Comparison of ENCODE assay signal across 1 cellular context in the genomic region with DNA sequence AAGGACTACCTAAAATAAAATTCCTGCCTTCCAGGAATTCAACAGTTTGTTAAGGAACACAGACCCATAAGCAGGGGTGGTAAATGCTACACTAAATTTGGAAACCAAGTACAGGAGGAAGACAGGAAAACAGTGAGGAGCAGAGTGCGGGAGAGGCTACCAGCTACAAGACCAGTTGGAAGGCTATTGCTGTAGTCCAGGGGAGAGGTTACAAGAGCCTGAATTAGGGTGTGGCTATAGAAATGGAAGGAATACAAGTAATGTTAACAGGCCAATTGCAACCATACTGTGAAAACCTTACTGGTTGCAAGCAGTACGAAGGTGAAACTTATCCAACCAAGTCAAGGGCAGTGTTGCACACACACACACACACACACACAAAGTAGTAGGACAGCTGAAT.
TF ChIP-seq lines count a peak whose summit lies in the region.

No MANE protein-coding gene starts in this region.

TF ChIP-seq in IMR-90, 13 proteins besides CTCF, POLR2A, EP300 and RAD21 (continued from another document):
- TF ChIP-seq MAFK (IDR thresholded peaks at IDR 0.05; ENCODE audit: low read depth, low read length) (no peak), CHD1 (IDR thresholded peaks at IDR 0.05; ENCODE audit: low read depth, low read length) (no peak), NFE2L2 (IDR thresholded peaks at IDR 0.05; ENCODE audit: low read depth, low read length) (no peak), MXI1 (IDR thresholded peaks at IDR 0.05; ENCODE audit: borderline replicate concordance, low read depth, low read length) (no peak), CEBPB (IDR thresholded peaks at IDR 0.05; ENCODE audit: low read depth, low read length) (no peak), MAZ (IDR thresholded peaks at IDR 0.05; ENCODE audit: borderline replicate concordance, low read depth, low read length) (no peak), BHLHE40 (IDR thresholded peaks at IDR 0.05; ENCODE audit: low read depth, low read length) (no peak), FOS (IDR thresholded peaks at IDR 0.05; ENCODE audit: low read depth, low read length) (no peak)
